ENCODE assay signal across 11 cellular contexts in the genomic region with DNA sequence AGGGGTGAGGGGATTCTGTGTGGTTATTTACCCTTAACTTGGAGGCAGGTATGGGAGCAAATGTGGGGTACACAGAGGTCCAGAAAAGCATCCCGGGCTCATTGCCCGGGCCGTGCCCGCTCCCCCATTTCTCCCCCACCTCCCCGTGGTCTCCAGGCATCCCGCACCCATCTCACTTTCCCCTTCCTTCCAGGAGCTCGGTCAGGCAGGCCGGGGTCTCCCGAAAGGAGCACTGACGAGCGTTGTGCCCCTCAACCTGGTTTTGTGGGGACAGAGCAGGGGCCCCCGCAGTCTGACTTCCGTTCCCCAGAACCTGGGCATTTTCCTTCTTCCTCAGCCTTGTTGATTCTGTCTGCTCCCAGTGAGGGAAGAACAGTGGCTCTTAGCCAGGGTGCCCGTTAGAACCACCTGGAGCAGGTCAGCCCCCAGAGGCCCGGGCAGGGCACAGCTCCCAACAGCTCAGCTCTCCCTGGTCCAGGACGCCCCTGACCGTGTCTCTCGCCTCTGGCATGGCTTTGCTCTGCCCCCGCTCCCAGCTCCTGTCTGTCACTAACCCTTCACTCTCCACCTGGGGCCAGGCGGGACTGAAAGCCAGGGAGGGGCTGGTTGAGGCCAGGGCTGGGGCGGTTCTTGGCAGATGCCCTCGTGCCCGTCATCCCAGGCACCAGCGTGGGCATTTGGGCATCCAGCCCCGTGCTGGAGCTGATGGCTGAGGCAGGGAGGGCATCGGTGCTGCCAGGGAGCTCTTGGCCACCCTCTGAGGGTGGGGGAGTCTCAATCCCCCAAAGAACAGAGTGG. TPM values are rescaled to one million over a fixed set of nuclear protein-coding genes. Genes with fewer than 3 reads are reported as not detected.
DNase-seq lines count a peak whose midpoint lies in the region; ATAC-seq and TF ChIP-seq lines count a peak whose summit lies in the region.
"Had no signal": no experiment of that assay in that cellular context is flagged by ENCODE, and none has a peak within 500 bp of the region (broad histone marks: within the 10 kb centered on the region; RNA-seq: fewer than 3 reads in every experiment).

No MANE protein-coding gene starts in this region.

- peaks cover 0 to 84% (median 5%) of the 10 kb centered on the region in 9 donors for H3K36me3 ChIP-seq in heart right ventricle
- peaks cover 10 to 87% (median 34%) of the 10 kb centered on the region in 4 donors for H3K36me3 ChIP-seq in sigmoid colon

- peaks cover 24% of the 10 kb centered on the region for H3K4me1 Mint-ChIP-seq in activated T-helper 1 cell treated with anti-CD3 and anti-CD28 coated beads, Interleukin-12 subunit alpha, Interleukin-12 subunit beta, Interleukin-2, Interleukin-4 antibody, amounts not matched to agents 30 ng/mL and 10 ng/mL and 1 ng/mL, durations not matched to agents 14 hours and 24 hours and 36 hours (ENCODE audit: low read depth)

- peaks cover 13% of the 10 kb centered on the region for H3K36me3 Mint-ChIP-seq in activated T-helper 1 cell treated with anti-CD3 and anti-CD28 coated beads, Interleukin-12 subunit alpha, Interleukin-12 subunit beta, Interleukin-2, Interleukin-4 antibody, amounts not matched to agents 30 ng/mL and 10 ng/mL and 1 ng/mL, durations not matched to agents 14 hours and 24 hours and 36 hours (ENCODE audit: low read depth)

- peak overlapping the region; percentile 48 for H3K27ac Mint-ChIP-seq in activated T-helper 1 cell treated with anti-CD3 and anti-CD28 coated beads, Interleukin-12 subunit alpha, Interleukin-12 subunit beta, Interleukin-2, Interleukin-4 antibody, amounts not matched to agents 30 ng/mL and 10 ng/mL and 1 ng/mL, durations not matched to agents 14 hours and 24 hours and 36 hours

- no peak for DNase-seq in activated T-helper 1 cell treated with anti-CD3 and anti-CD28 coated beads, Interleukin-12 subunit alpha, Interleukin-12 subunit beta, Interleukin-2, Interleukin-4 antibody, amounts not matched to agents 30 ng/mL and 10 ng/mL and 1 ng/mL, durations not matched to agents 14 hours and 24 hours and 36 hours (ENCODE audit: low spot score)
- DNase-seq in heart right ventricle (peak; percentile 61 to 79), sigmoid colon (no peak)
- DNase-seq: stimulated activated CD4-positive, alpha-beta T cell treated with anti-CD3 and anti-CD28 coated beads, Interleukin-12 subunit alpha, Interleukin-12 subunit beta, amount 100 ng/mL, for 4 hours had no signal

- no peak for TF ChIP-seq POLR2A in sigmoid colon (IDR thresholded peaks at IDR 0.05)

- ATAC-seq in heart right ventricle, result peak; percentile 26 to 73 (median 50)
- no peak for ATAC-seq in GM21825 (IDR thresholded peaks at IDR 0.05; ENCODE audit: unreplicated experiment)
- no peak for ATAC-seq in GM18519 (IDR thresholded peaks at IDR 0.05; ENCODE audit: low FRiP score, unreplicated experiment)
- no peak for ATAC-seq in HG02970 (IDR thresholded peaks at IDR 0.05; ENCODE audit: low FRiP score, unreplicated experiment)
- ATAC-seq in HG03135 (IDR thresholded peaks at IDR 0.05; ENCODE audit: unreplicated experiment), result no peak

- no peaks in the 10 kb centered on the region for H3K27me3 Mint-ChIP-seq in activated T-helper 1 cell treated with anti-CD3 and anti-CD28 coated beads, Interleukin-12 subunit alpha, Interleukin-12 subunit beta, Interleukin-2, Interleukin-4 antibody, amounts not matched to agents 30 ng/mL and 10 ng/mL and 1 ng/mL, durations not matched to agents 14 hours and 24 hours and 36 hours (ENCODE audit: insufficient read depth)

- H3K4me1 ChIP-seq in heart right ventricle (peaks cover 5 to 70% (median 28%) of the 10 kb centered on the region in 9 donors), sigmoid colon (peaks cover 0 to 14% (median 11%) of the 10 kb centered on the region in 4 donors)
- H3K4me1 ChIP-seq: SJSA1 had no signal

- no peaks in the 10 kb centered on the region for H3K9me3 ChIP-seq in heart right ventricle
- H3K9me3 ChIP-seq in sigmoid colon, result no peaks in the 10 kb centered on the region
- H3K9me3 ChIP-seq: SJSA1, thoracic aorta had no signal

- H3K27me3 ChIP-seq in heart right ventricle (no peaks in the 10 kb centered on the region), sigmoid colon (no peaks in the 10 kb centered on the region)
- H3K27me3 ChIP-seq: SJSA1 had no signal

- H3K4me3 Mint-ChIP-seq in activated T-helper 1 cell treated with anti-CD3 and anti-CD28 coated beads, Interleukin-12 subunit alpha, Interleukin-12 subunit beta, Interleukin-2, Interleukin-4 antibody, amounts not matched to agents 30 ng/mL and 10 ng/mL and 1 ng/mL, durations not matched to agents 14 hours and 24 hours and 36 hours, result no peak overlapping the region

- H3K27ac ChIP-seq in heart right ventricle (peak overlapping the region in 9 of 10 donors; percentile 67 to 91 (median 80)), sigmoid colon (peak overlapping the region; percentile 64 to 79 (median 75))
- H3K27ac ChIP-seq: SJSA1, thoracic aorta had no signal

- intact Hi-C loops in activated T-helper 1 cell treated with anti-CD3 and anti-CD28 coated beads, Interleukin-12 subunit alpha, Interleukin-12 subunit beta, Interleukin-2, Interleukin-4 antibody, amounts not matched to agents 30 ng/mL and 10 ng/mL and 1 ng/mL, durations not matched to agents 14 hours and 24 hours and 36 hours (cut with micrococcal nuclease), result no loop called here
- intact Hi-C loops in heart right ventricle (cut with DNase I) (loop anchor here in 1 of 10 donors (10.0 kb wide), 1 partner anchor 166 kb away; no protein-coding TSS in a partner anchor), sigmoid colon (cut with DNase I) (no loop called here)

- no peak for TF ChIP-seq EP300 in sigmoid colon (IDR thresholded peaks at IDR 0.05)

- H3K4me3 ChIP-seq in GM08714 (ENCODE audit: low read length) (peak overlapping the region; percentile 13; the same call in 1 of the 2 replicates), heart right ventricle (peak overlapping the region in 9 of 10 donors; percentile 11 to 45 (median 40)), sigmoid colon (peak overlapping the region in 3 of 4 donors; percentile 31 to 35 (median 31))
- H3K4me3 ChIP-seq: SJSA1, thoracic aorta had no signal

- H3K9me3 Mint-ChIP-seq in activated T-helper 1 cell treated with anti-CD3 and anti-CD28 coated beads, Interleukin-12 subunit alpha, Interleukin-12 subunit beta, Interleukin-2, Interleukin-4 antibody, amounts not matched to agents 30 ng/mL and 10 ng/mL and 1 ng/mL, durations not matched to agents 14 hours and 24 hours and 36 hours, result no peaks in the 10 kb centered on the region

- whole genome bisulfite sequencing in heart right ventricle, 2 donors, result 71 to 78% methylated on average over 26 of the region's 26 CpGs
- 28 to 91% methylated on average over 26 of the region's 26 CpGs for WGBS in sigmoid colon, 2 donors

- no peak for TF ChIP-seq CTCF in heart right ventricle (IDR thresholded peaks at IDR 0.05)
- no peak for TF ChIP-seq CTCF in sigmoid colon (IDR thresholded peaks at IDR 0.05)

RNA-seq across cellular contexts. Expression of gene NUDT16L1, which starts 12.5 kb away (rescaled TPM):
- total RNA-seq in activated T-helper 1 cell treated with anti-CD3 and anti-CD28 coated beads, Interleukin-12 subunit alpha, Interleukin-12 subunit beta, Interleukin-2, Interleukin-4 antibody, amounts not matched to agents 30 ng/mL and 10 ng/mL and 1 ng/mL, durations not matched to agents 14 hours and 24 hours and 36 hours, result 39.9 and 41.9 TPM in 2 replicates
- 10 to 100 TPM; 34.1 to 65.7 (median 49.6) TPM for total RNA-seq in heart right ventricle
- polyA plus RNA-seq in heart right ventricle, result 10 to 100 TPM; 25.4 to 48.8 TPM
- 10 to 100 TPM; 16.6 to 21.8 (median 18.6) TPM for total RNA-seq in sigmoid colon
- polyA plus RNA-seq in sigmoid colon, result 10 to 100 TPM; 53.7 to 75.1 (median 61.9) TPM

RNA-seq across cellular contexts. Expression of gene ANKS3, which starts 53.2 kb away (rescaled TPM):
- 21.1 and 25.8 TPM in 2 replicates for total RNA-seq in activated T-helper 1 cell treated with anti-CD3 and anti-CD28 coated beads, Interleukin-12 subunit alpha, Interleukin-12 subunit beta, Interleukin-2, Interleukin-4 antibody, amounts not matched to agents 30 ng/mL and 10 ng/mL and 1 ng/mL, durations not matched to agents 14 hours and 24 hours and 36 hours
- total RNA-seq in heart right ventricle, result 10 to 100 TPM in 1 of 10 donors, 1 to 10 TPM in 9; 5.1 to 11.4 (median 7.9) TPM
- 10 to 100 TPM; 12.4 to 33.7 TPM for polyA plus RNA-seq in heart right ventricle
- 10 to 100 TPM; 20.3 to 30.7 (median 23.8) TPM for total RNA-seq in sigmoid colon
- polyA plus RNA-seq in sigmoid colon, result 10 to 100 TPM in 1 of 3 donors, 1 to 10 TPM in 2; 3.9 to 20.8 (median 9.6) TPM

RNA-seq across cellular contexts. Expression of gene DNAAF8, which starts 53.5 kb away (rescaled TPM):
- total RNA-seq in activated T-helper 1 cell treated with anti-CD3 and anti-CD28 coated beads, Interleukin-12 subunit alpha, Interleukin-12 subunit beta, Interleukin-2, Interleukin-4 antibody, amounts not matched to agents 30 ng/mL and 10 ng/mL and 1 ng/mL, durations not matched to agents 14 hours and 24 hours and 36 hours, result not detected in 2 replicates
- 1 to 10 TPM in 4 of 10 donors, under 1 TPM in 4, not detected in 2; 0.32 to 1.9 (median 1.1) TPM for total RNA-seq in heart right ventricle
- polyA plus RNA-seq in heart right ventricle, result 1 to 10 TPM; 1.1 to 1.3 TPM
- total RNA-seq in sigmoid colon, result under 1 TPM; 0.14 to 0.83 (median 0.43) TPM
- polyA plus RNA-seq in sigmoid colon, result 1 to 10 TPM in 1 of 3 donors, under 1 TPM in 2; 0.60 to 1.2 (median 0.73) TPM
- total RNA-seq: thoracic aorta had no signal

RNA-seq across cellular contexts. Expression of gene MGRN1, which starts 56.2 kb away (rescaled TPM):
- total RNA-seq in activated T-helper 1 cell treated with anti-CD3 and anti-CD28 coated beads, Interleukin-12 subunit alpha, Interleukin-12 subunit beta, Interleukin-2, Interleukin-4 antibody, amounts not matched to agents 30 ng/mL and 10 ng/mL and 1 ng/mL, durations not matched to agents 14 hours and 24 hours and 36 hours, result 110 and 119 TPM in 2 replicates
- total RNA-seq in heart right ventricle (10 to 100 TPM; 32.2 to 73.5 (median 42.9) TPM), sigmoid colon (10 to 100 TPM; 18.4 to 37.9 (median 31.0) TPM)
- polyA plus RNA-seq in heart right ventricle (10 to 100 TPM; 19.2 to 20.3 TPM), sigmoid colon (10 to 100 TPM; 16.8 to 34.5 (median 23.4) TPM)

Comparison
In these comparisons a context has a peak if more than half of its experiments do, and no peak if none do; other contexts are left out.
1. DNase-seq: peak in heart right ventricle (2 of 2); none in activated T-helper 1 cell treated with anti-CD3 and anti-CD28 coated beads, Interleukin-12 subunit alpha, Interleukin-12 subunit beta, Interleukin-2, Interleukin-4 antibody, amounts not matched to agents 30 ng/mL and 10 ng/mL and 1 ng/mL, durations not matched to agents 14 hours and 24 hours and 36 hours (single experiment) and sigmoid colon (single experiment).
2. ATAC-seq: peak in heart right ventricle (8 of 8); none in GM21825 (single experiment), GM18519 (single experiment), HG02970 (single experiment) and HG03135 (single experiment).
3. Peak in every context shown above with its lines, with median percentiles within 50 percentile points of each other: H3K4me3 ChIP-seq.